Comparison of ENCODE assay signal across 13 cellular contexts in the genomic region with DNA sequence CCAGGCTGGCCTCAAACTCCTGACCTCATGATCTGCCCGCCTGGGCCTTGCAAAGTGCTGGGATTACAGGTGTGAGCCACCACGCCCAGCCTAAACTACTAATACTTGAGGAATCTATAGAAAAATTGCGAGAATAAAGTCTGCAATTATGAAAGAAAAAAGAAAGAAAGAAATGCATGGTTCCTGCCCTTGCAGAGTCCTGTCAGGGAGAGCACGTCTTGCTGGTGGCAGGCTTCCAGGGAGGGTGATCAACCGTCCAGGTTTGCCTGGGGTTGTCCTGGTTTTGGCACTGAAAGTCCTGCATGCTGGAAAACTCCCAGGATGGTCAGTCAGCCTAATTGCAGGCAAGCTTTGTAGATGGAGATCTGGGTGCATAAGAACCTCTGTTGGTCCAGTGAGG. TPM values are rescaled to one million over a fixed set of nuclear protein-coding genes. Genes with fewer than 3 reads are reported as not detected.
"Had no signal": no experiment of that assay in that cellular context is flagged by ENCODE, and none has a peak within 500 bp of the region (broad histone marks: within the 10 kb centered on the region; RNA-seq: fewer than 3 reads in every experiment).

No MANE protein-coding gene starts in this region.

- H3K9me3 ChIP-seq: colonic mucosa, esophagus muscularis mucosa, sigmoid colon, thoracic aorta had no signal

- H3K4me1 ChIP-seq: colonic mucosa, sigmoid colon had no signal

- H3K27ac ChIP-seq: colonic mucosa, esophagus muscularis mucosa, sigmoid colon, thoracic aorta had no signal

- H3K27ac Mint-ChIP-seq: activated CD4-positive, alpha-beta memory T cell treated with anti-CD3 and anti-CD28 coated beads, Interleukin-2, amount 10 ng/mL, durations not matched to agents 7 days and 5 days; activated CD4-positive, alpha-beta T cell treated with anti-CD3 and anti-CD28 coated beads for 36 hours; activated T-cell treated with anti-CD3 and anti-CD28 coated beads, Interleukin-2, amount 50 U/mL, for 24 hours; stimulated activated effector memory CD8-positive, alpha-beta T cell treated with anti-CD3 and anti-CD28 coated beads, Interleukin-12 subunit alpha, Interleukin-12 subunit beta, amount 100 ng/mL, for 72 hours had no signal

- DNase-seq: activated CD4-positive, alpha-beta memory T cell treated with anti-CD3 and anti-CD28 coated beads, Interleukin-2, amount 10 ng/mL, durations not matched to agents 7 days and 5 days; activated CD4-positive, alpha-beta T cell treated with anti-CD3 and anti-CD28 coated beads for 36 hours; activated naive CD4-positive, alpha-beta T cell treated with anti-CD3 and anti-CD28 coated beads, Interleukin-2, amount 50 U/mL, for 16 hours; activated T-cell treated with anti-CD3 and anti-CD28 coated beads, Interleukin-2, amount 50 U/mL, for 24 hours; central memory CD4-positive, alpha-beta T cell; colonic mucosa; hippocampal formation; sigmoid colon; stimulated activated CD4-positive, alpha-beta T cell treated with anti-CD3 and anti-CD28 coated beads, Interleukin-1b, Interleukin-23, amount 100 ng/mL, for 48 hours; T-helper 2 cell had no signal

- H3K36me3 ChIP-seq: colonic mucosa, esophagus muscularis mucosa, sigmoid colon, thoracic aorta had no signal

- H3K9me3 Mint-ChIP-seq: activated CD4-positive, alpha-beta memory T cell treated with anti-CD3 and anti-CD28 coated beads, Interleukin-2, amount 10 ng/mL, durations not matched to agents 7 days and 5 days; activated T-cell treated with anti-CD3 and anti-CD28 coated beads, Interleukin-2, amount 50 U/mL, for 24 hours; stimulated activated effector memory CD8-positive, alpha-beta T cell treated with anti-CD3 and anti-CD28 coated beads, Interleukin-12 subunit alpha, Interleukin-12 subunit beta, amount 100 ng/mL, for 72 hours had no signal

- H3K4me1 Mint-ChIP-seq: activated CD4-positive, alpha-beta memory T cell treated with anti-CD3 and anti-CD28 coated beads, Interleukin-2, amount 10 ng/mL, durations not matched to agents 7 days and 5 days; activated CD4-positive, alpha-beta T cell treated with anti-CD3 and anti-CD28 coated beads for 36 hours; stimulated activated effector memory CD8-positive, alpha-beta T cell treated with anti-CD3 and anti-CD28 coated beads, Interleukin-12 subunit alpha, Interleukin-12 subunit beta, amount 100 ng/mL, for 72 hours had no signal

- H3K36me3 Mint-ChIP-seq: stimulated activated effector memory CD8-positive, alpha-beta T cell treated with anti-CD3 and anti-CD28 coated beads, Interleukin-12 subunit alpha, Interleukin-12 subunit beta, amount 100 ng/mL, for 72 hours had no signal

- H3K27me3 ChIP-seq: colonic mucosa, esophagus muscularis mucosa, sigmoid colon had no signal

- H3K27me3 Mint-ChIP-seq: activated T-cell treated with anti-CD3 and anti-CD28 coated beads, Interleukin-2, amount 50 U/mL, for 24 hours had no signal

- H3K4me3 ChIP-seq: colonic mucosa, esophagus muscularis mucosa, sigmoid colon, thoracic aorta had no signal

- H3K4me3 Mint-ChIP-seq: activated CD4-positive, alpha-beta memory T cell treated with anti-CD3 and anti-CD28 coated beads, Interleukin-2, amount 10 ng/mL, durations not matched to agents 7 days and 5 days; activated CD4-positive, alpha-beta T cell treated with anti-CD3 and anti-CD28 coated beads for 36 hours; activated T-cell treated with anti-CD3 and anti-CD28 coated beads, Interleukin-2, amount 50 U/mL, for 24 hours; stimulated activated effector memory CD8-positive, alpha-beta T cell treated with anti-CD3 and anti-CD28 coated beads, Interleukin-12 subunit alpha, Interleukin-12 subunit beta, amount 100 ng/mL, for 72 hours had no signal

RNA-seq across cellular contexts. Expression of gene KIFC3, which starts 21.5 kb away (rescaled TPM):
- total RNA-seq: activated CD4-positive, alpha-beta memory T cell treated with anti-CD3 and anti-CD28 coated beads, Interleukin-2, amount 10 ng/mL, durations not matched to agents 7 days and 5 days had no signal
